In the genomic region with DNA sequence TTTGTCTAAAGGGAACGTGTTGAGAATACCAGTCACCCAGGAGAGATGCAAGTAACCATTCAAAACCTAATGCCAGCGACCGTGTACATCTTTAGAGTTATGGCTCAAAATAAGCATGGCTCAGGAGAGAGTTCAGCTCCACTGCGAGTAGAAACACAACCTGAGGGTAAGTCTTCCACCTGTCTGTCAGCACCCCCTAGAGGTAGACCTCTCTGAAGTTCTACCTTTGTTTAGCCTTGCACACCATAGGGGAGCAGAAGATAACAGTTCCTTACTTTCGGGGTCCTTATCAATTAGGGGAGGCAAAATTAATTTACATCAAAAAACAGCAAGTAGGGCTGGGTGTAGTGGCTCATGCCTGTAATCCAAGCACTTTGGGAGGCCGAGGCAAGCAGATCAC, we compare ENCODE assay signal across 10 cellular contexts.
DNase-seq lines count a peak whose midpoint lies in the region; ATAC-seq and TF ChIP-seq lines count a peak whose summit lies in the region.
"Had no signal": no experiment of that assay in that cellular context is flagged by ENCODE, and none has a peak within 500 bp of the region (broad histone marks: within the 10 kb centered on the region; RNA-seq: fewer than 3 reads in every experiment).

No MANE protein-coding gene starts in this region.

- H3K4me1 Mint-ChIP-seq in Calu3 (ENCODE audit: low read depth, unreplicated experiment) = no peaks in the 10 kb centered on the region

- H3K4me3 ChIP-seq in kidney epithelial cell (ENCODE audit: low read depth, low read length) = no peak overlapping the region

- DNase-seq in Calu3 = peak; percentile 65
- peak; percentile 31 for DNase-seq in GM20000 (ENCODE audit: low spot score)
- no peak for DNase-seq in kidney epithelial cell (ENCODE audit: low read depth)
- DNase-seq in stimulated activated CD4-positive, alpha-beta T cell treated with anti-CD3 and anti-CD28 coated beads, Interleukin-4, amount 100 ng/mL, for 4 hours = no peak
- DNase-seq in activated effector memory CD4-positive, alpha-beta T cell treated with anti-CD3 and anti-CD28 coated beads, Interleukin-2, amount 50 U/mL, for 16 hours = no peak
- DNase-seq in foreskin melanocyte = no peak
- DNase-seq: activated effector memory CD4-positive, alpha-beta T cell treated with Interleukin-2 at 50 U/mL for 16 hours; left cardiac atrium; NCI-H446 treated with DMSO at 0.1 percent for 48 hours had no signal

- no peaks in the 10 kb centered on the region for H3K36me3 ChIP-seq in kidney epithelial cell (ENCODE audit: control insufficient read depth, insufficient read depth, low read length)

- CTCF ChIA-PET in Calu3 (lab: Charles Lee) = interaction anchor here (0.6 to 1.7 kb wide), 8 partner anchors 21 to 645 kb away, joined by 3 to 6 read pairs (median 3); no protein-coding TSS in a partner anchor

- BruUV-seq in Calu3 (replicated peaks; lab: Mats Ljungman, UMichigan) = no TSS peak

- ATAC-seq in SK-N-SH treated with all-trans-retinoic acid at 6 μM for 48 hours = peak; percentile 53; the same call in 2 of the 3 replicates
- ATAC-seq: left cardiac atrium had no signal

- H3K27me3 Mint-ChIP-seq in Calu3 (ENCODE audit: unreplicated experiment) = no peaks in the 10 kb centered on the region

- H3K27me3 ChIP-seq in kidney epithelial cell (ENCODE audit: control insufficient read depth, insufficient read depth, low read length) = no peaks in the 10 kb centered on the region

- no peaks in the 10 kb centered on the region for H3K36me3 Mint-ChIP-seq in Calu3 (ENCODE audit: insufficient read depth, unreplicated experiment)

- H3K27ac Mint-ChIP-seq in Calu3 (ENCODE audit: unreplicated experiment) = no peak overlapping the region

- TF ChIP-seq CTCF in Calu3 (IDR thresholded peaks at IDR 0.05; ENCODE audit: unreplicated experiment) (peak; percentile 60), GM20000 (IDR thresholded peaks at IDR 0.05; ENCODE audit: extremely low read depth, missing control alignments) (peak; percentile 32), kidney epithelial cell (IDR thresholded peaks at IDR 0.05; ENCODE audit: insufficient read depth, low read length, poor library complexity, severe bottlenecking) (peak; percentile 47)

- no peak overlapping the region for H3K4me3 Mint-ChIP-seq in Calu3 (ENCODE audit: low read depth, unreplicated experiment)

- intact Hi-C loops in Calu3 (cut with micrococcal nuclease; ENCODE audit: unreplicated experiment) = loop anchor here (2.0 to 5.0 kb wide), 2 partner anchors 448 to 522 kb away; no protein-coding TSS in a partner anchor

- no peaks in the 10 kb centered on the region for H3K9me3 Mint-ChIP-seq in Calu3 (ENCODE audit: low read depth, unreplicated experiment)

TF ChIP-seq in SK-N-SH treated with all-trans-retinoic acid at 6 μM for 48 hours, 23 proteins besides CTCF, POLR2A, EP300 and RAD21:
- TF ChIP-seq ARNTL (CRISPR knock-in tag; IDR thresholded peaks at IDR 0.05; ENCODE audit: borderline replicate concordance, low read depth) (no peak), CREB5 (CRISPR knock-in tag; IDR thresholded peaks at IDR 0.05; ENCODE audit: low read depth) (no peak), POU6F1 (CRISPR knock-in tag; IDR thresholded peaks at IDR 0.05; ENCODE audit: borderline replicate concordance, low read depth) (no peak)
- TF ChIP-seq, protein P1, sequence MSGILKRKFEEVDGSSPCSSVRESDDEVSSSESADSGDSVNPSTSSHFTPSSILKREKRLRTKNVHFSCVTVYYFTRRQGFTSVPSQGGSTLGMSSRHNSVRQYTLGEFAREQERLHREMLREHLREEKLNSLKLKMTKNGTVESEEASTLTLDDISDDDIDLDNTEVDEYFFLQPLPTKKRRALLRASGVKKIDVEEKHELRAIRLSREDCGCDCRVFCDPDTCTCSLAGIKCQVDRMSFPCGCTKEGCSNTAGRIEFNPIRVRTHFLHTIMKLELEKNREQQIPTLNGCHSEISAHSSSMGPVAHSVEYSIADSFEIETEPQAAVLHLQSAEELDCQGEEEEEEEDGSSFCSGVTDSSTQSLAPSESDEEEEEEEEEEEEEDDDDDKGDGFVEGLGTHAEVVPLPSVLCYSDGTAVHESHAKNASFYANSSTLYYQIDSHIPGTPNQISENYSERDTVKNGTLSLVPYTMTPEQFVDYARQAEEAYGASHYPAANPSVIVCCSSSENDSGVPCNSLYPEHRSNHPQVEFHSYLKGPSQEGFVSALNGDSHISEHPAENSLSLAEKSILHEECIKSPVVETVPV (CRISPR knock-in tag; IDR thresholded peaks at IDR 0.05) = no peak

Comparison
In these comparisons a context has a peak if more than half of its experiments do, and no peak if none do; other contexts are left out.
1. DNase-seq: peak in Calu3 (single experiment) and GM20000 (single experiment); none in kidney epithelial cell (single experiment), stimulated activated CD4-positive, alpha-beta T cell treated with anti-CD3 and anti-CD28 coated beads, Interleukin-4, amount 100 ng/mL, for 4 hours (0 of 2), activated effector memory CD4-positive, alpha-beta T cell treated with anti-CD3 and anti-CD28 coated beads, Interleukin-2, amount 50 U/mL, for 16 hours (single experiment) and foreskin melanocyte (single experiment).
2. Peak in every context shown above with its lines, with median percentiles within 50 percentile points of each other: CTCF ChIP-seq.